Comparison of ENCODE assay signal across 12 cellular contexts in genomic region chr12:101021911-101022388, GRCh38.
DNase-seq lines count a peak whose midpoint lies in the region; ATAC-seq and TF ChIP-seq lines count a peak whose summit lies in the region.
"Had no signal": no experiment of that assay in that cellular context is flagged by ENCODE, and none has a peak within 500 bp of the region (broad histone marks: within the 10 kb centered on the region; RNA-seq: fewer than 3 reads in every experiment).

No MANE protein-coding gene starts in this region.

- no peak overlapping the region for H3K4me3 ChIP-seq in breast epithelium
- no peak overlapping the region for H3K4me3 ChIP-seq in aorta (ENCODE audit: low read length in 2 of 2)
- H3K4me3 ChIP-seq: psoas muscle had no signal

- no peak for TF ChIP-seq CTCF in MCF 10A (IDR thresholded peaks at IDR 0.05; ENCODE audit: unreplicated experiment)
- TF ChIP-seq CTCF in breast epithelium (IDR thresholded peaks at IDR 0.05) = no peak
- TF ChIP-seq CTCF in foreskin keratinocyte (conservative IDR thresholded peaks at IDR 0.05) = no peak

- POLR2A ChIA-PET in MCF 10A (lab: Yijun Ruan, JAX) = interaction anchor here (0.7 to 1.1 kb wide), 2 partner anchors 30 to 34 kb away, joined by 3 to 4 read pairs; no protein-coding TSS in a partner anchor

- BruUV-seq in MCF 10A (replicated peaks; lab: Mats Ljungman, UMichigan) = no TSS peak

- no peak overlapping the region for H3K4me3 Mint-ChIP-seq in MCF 10A (ENCODE audit: unreplicated experiment)
- H3K4me3 Mint-ChIP-seq: dendritic cell treated with granulocyte-macrophage colony-stimulating factor and Interleukin-4, amounts not matched to agents 40 ng/mL and 50 ng/mL, for 4 days had no signal

- no peaks in the 10 kb centered on the region for H3K36me3 ChIP-seq in breast epithelium
- H3K36me3 ChIP-seq in aorta (ENCODE audit: control insufficient read depth in 1 of 2, insufficient read depth in 2 of 2, low read length in 1 of 2) = no peaks in the 10 kb centered on the region
- H3K36me3 ChIP-seq: BE2C had no signal

- intact Hi-C loops in MCF 10A (cut with micrococcal nuclease) = no loop called here
- intact Hi-C loops in breast epithelium (cut with DNase I; ENCODE audit: low total_unique reads) = loop anchor here (10.0 kb wide), 1 partner anchor 837 kb away; no protein-coding TSS in a partner anchor
- intact Hi-C loops in aorta (cut with DNase I) = loop anchor here in 1 of 2 donors (1.0 to 10.0 kb wide), 2 partner anchors 55 to 103 kb away; no protein-coding TSS in a partner anchor

- ATAC-seq in foreskin keratinocyte (peak; percentile 78), aorta (ENCODE audit: low FRiP score) (peak; percentile 75), HG03095 (IDR thresholded peaks at IDR 0.05; ENCODE audit: unreplicated experiment) (no peak)

- DNase-seq in MCF 10A (ENCODE audit: unreplicated experiment) (peak; percentile 82), breast epithelium (ENCODE audit: low spot score in 2 of 2) (no peak), SW480 (ENCODE audit: low spot score) (peak; percentile 73), foreskin keratinocyte (peak; percentile 89 to 96), aorta (no peak), NCI-H1105 treated with DMSO at 0.1 percent for 48 hours (lab: John Stamatoyannopoulos, UW) (no peak), RPMI8226 (no peak)
- DNase-seq: BE2C, NCI-H187 treated with DMSO at 0.1 percent for 48 hours, psoas muscle had no signal

- H3K4me1 ChIP-seq in breast epithelium (no peaks in the 10 kb centered on the region), foreskin keratinocyte (peaks cover 44% of the 10 kb centered on the region), aorta (ENCODE audit: control insufficient read depth in 1 of 2, insufficient read depth in 2 of 2, low read length in 2 of 2) (no peaks in the 10 kb centered on the region)
- H3K4me1 ChIP-seq: BE2C, psoas muscle had no signal

- peak overlapping the region in 1 of 2 donors; percentile 48 for H3K27ac ChIP-seq in breast epithelium
- peak overlapping the region; percentile 47 for H3K27ac ChIP-seq in foreskin keratinocyte
- H3K27ac ChIP-seq in aorta (ENCODE audit: low read depth in 1 of 2, low read length in 2 of 2) = no peak overlapping the region
- H3K27ac ChIP-seq: psoas muscle had no signal

- H3K4me1 Mint-ChIP-seq in MCF 10A (ENCODE audit: insufficient read depth, unreplicated experiment) = peaks cover 31% of the 10 kb centered on the region

- no peaks in the 10 kb centered on the region for H3K36me3 Mint-ChIP-seq in MCF 10A (ENCODE audit: insufficient read depth, unreplicated experiment)

- no peaks in the 10 kb centered on the region for H3K9me3 ChIP-seq in breast epithelium
- H3K9me3 ChIP-seq in aorta (ENCODE audit: control insufficient read depth, low read length) = no peaks in the 10 kb centered on the region
- H3K9me3 ChIP-seq: BE2C, psoas muscle had no signal

- CTCF ChIA-PET in MCF 10A (lab: Yijun Ruan, JAX) = interaction anchor here (0.6 to 2.0 kb wide), 3 partner anchors 41 to 466 kb away, joined by 3 to 6 read pairs (median 4); no protein-coding TSS in a partner anchor

- no peaks in the 10 kb centered on the region for H3K27me3 ChIP-seq in breast epithelium
- H3K27me3 ChIP-seq in foreskin keratinocyte = no peaks in the 10 kb centered on the region
- no peaks in the 10 kb centered on the region for H3K27me3 ChIP-seq in aorta (ENCODE audit: control insufficient read depth in 1 of 2, insufficient read depth in 2 of 2, low read length in 1 of 2)
- H3K27me3 ChIP-seq: BE2C had no signal

- peak overlapping the region; percentile 55 for H3K27ac Mint-ChIP-seq in MCF 10A (ENCODE audit: low read depth, unreplicated experiment)
- H3K27ac Mint-ChIP-seq: dendritic cell treated with granulocyte-macrophage colony-stimulating factor and Interleukin-4, amounts not matched to agents 40 ng/mL and 50 ng/mL, for 4 days had no signal

- TF ChIP-seq POLR2A in breast epithelium (IDR thresholded peaks at IDR 0.05) = no peak

- H3K27me3 Mint-ChIP-seq in MCF 10A (ENCODE audit: insufficient read depth, unreplicated experiment) = no peaks in the 10 kb centered on the region

- no peaks in the 10 kb centered on the region for H3K9me3 Mint-ChIP-seq in MCF 10A (ENCODE audit: unreplicated experiment)
- H3K9me3 Mint-ChIP-seq: dendritic cell treated with granulocyte-macrophage colony-stimulating factor and Interleukin-4, amounts not matched to agents 40 ng/mL and 50 ng/mL, for 4 days had no signal

Comparison
In these comparisons a context has a peak if more than half of its experiments do, and no peak if none do; other contexts are left out.
1. DNase-seq: peak in MCF 10A (single experiment), SW480 (single experiment) and foreskin keratinocyte (2 of 2); none in breast epithelium (0 of 2), aorta (0 of 2), NCI-H1105 treated with DMSO at 0.1 percent for 48 hours (single experiment) and RPMI8226 (single experiment).